Comparison of ENCODE assay signal across 12 cellular contexts in genomic region chr18:54247488-54248175, GRCh38. TPM values are rescaled to one million over a fixed set of nuclear protein-coding genes. Genes with fewer than 3 reads are reported as not detected.
DNase-seq lines count a peak whose midpoint lies in the region; TF ChIP-seq lines count a peak whose summit lies in the region.
"Had no signal": no experiment of that assay in that cellular context is flagged by ENCODE, and none has a peak within 500 bp of the region (broad histone marks: within the 10 kb centered on the region; RNA-seq: fewer than 3 reads in every experiment).

No MANE protein-coding gene starts in this region.

- peaks cover 3% of the 10 kb centered on the region for H3K36me3 Mint-ChIP-seq in endothelial cell (ENCODE audit: low read depth, unreplicated experiment)

- TF ChIP-seq CTCF in endothelial cell (IDR thresholded peaks at IDR 0.05; ENCODE audit: unreplicated experiment): no peak

- H3K27me3 Mint-ChIP-seq in endothelial cell (ENCODE audit: unreplicated experiment): peaks cover 2% of the 10 kb centered on the region

- H3K9me3 Mint-ChIP-seq in endothelial cell (ENCODE audit: unreplicated experiment): no peaks in the 10 kb centered on the region

- no peak overlapping the region for H3K4me3 Mint-ChIP-seq in endothelial cell (ENCODE audit: unreplicated experiment)

- DNase-seq in NCI-H345 (lab: John Stamatoyannopoulos, UW): peak; percentile 65
- DNase-seq in NCI-H345 treated with DMSO at 0.1 percent for 48 hours (lab: John Stamatoyannopoulos, UW; ENCODE audit: unreplicated experiment): no peak
- peak; percentile 93 for DNase-seq in NCI-H69 (lab: John Stamatoyannopoulos, UW)
- no peak for DNase-seq in endothelial cell (ENCODE audit: low spot score)
- DNase-seq in stimulated activated CD8-positive, alpha-beta memory T cell treated with anti-CD3 and anti-CD28 coated beads, Interleukin-4, amount 100 ng/mL, for 48 hours: no peak
- DNase-seq in anterior cingulate cortex (lab: John Stamatoyannopoulos, UW): no peak
- no peak for DNase-seq in NCI-H2196 treated with DMSO at 0.1 percent for 48 hours (lab: John Stamatoyannopoulos, UW; ENCODE audit: unreplicated experiment)
- DNase-seq: activated gamma-delta T cell, erythroblast, T1000, upper lobe of left lung had no signal

- H3K27ac ChIP-seq in skin epidermis: peak overlapping the region in 19 of 21 experiments; percentile 31 to 87 (median 76)
- H3K27ac ChIP-seq: upper lobe of left lung had no signal

- H3K4me3 ChIP-seq in skin epidermis: no peak overlapping the region
- H3K4me3 ChIP-seq: upper lobe of left lung had no signal

- H3K4me1 Mint-ChIP-seq in endothelial cell (ENCODE audit: unreplicated experiment): peaks cover 25% of the 10 kb centered on the region

- H3K27ac Mint-ChIP-seq in endothelial cell (ENCODE audit: unreplicated experiment): peak overlapping the region; percentile 13

RNA-seq across cellular contexts. Expression of gene POLI, which starts 21.7 kb away (rescaled TPM):
- total RNA-seq in endothelial cell (ENCODE audit: unreplicated experiment): 29.0 TPM

RNA-seq across cellular contexts. Expression of gene MBD2, which starts 23.2 kb away (rescaled TPM):
- total RNA-seq in endothelial cell (ENCODE audit: unreplicated experiment): 27.7 TPM

Comparison
In these comparisons a context has a peak if more than half of its experiments do, and no peak if none do; other contexts are left out.
1. DNase-seq: peak in NCI-H345 (single experiment) and NCI-H69 (single experiment); none in NCI-H345 treated with DMSO at 0.1 percent for 48 hours (single experiment), endothelial cell (single experiment), stimulated activated CD8-positive, alpha-beta memory T cell treated with anti-CD3 and anti-CD28 coated beads, Interleukin-4, amount 100 ng/mL, for 48 hours (single experiment), anterior cingulate cortex (0 of 58) and NCI-H2196 treated with DMSO at 0.1 percent for 48 hours (single experiment).